8 cellular contexts compared by ENCODE assay signal in genomic region chr1:179586107-179586823, GRCh38. TPM values are rescaled to one million over a fixed set of nuclear protein-coding genes. Genes with fewer than 3 reads are reported as not detected.
A peak's percentile ranks its signal among the peaks of the same experiment; 100 is the strongest.
DNase-seq lines count a peak whose midpoint lies in the region; ATAC-seq, FAIRE-seq and TF ChIP-seq lines count a peak whose summit lies in the region.

No MANE protein-coding gene starts in this region.

- TF ChIP-seq POLR2A in K562 (conservative IDR thresholded peaks at IDR 0.05): no peak

- H3K9ac ChIP-seq in K562 (ENCODE audit: insufficient read depth in 1 of 2, low read depth in 2 of 2, low read length in 2 of 2) (peak overlapping the region in 1 of 2 experiments; percentile 46; a peak in 1 of 4 replicates), iPS-20b (ENCODE audit: low read depth, low read length) (peak overlapping the region; percentile 30; the same call in 1 of the 2 replicates), smooth muscle cell (ENCODE audit: low read depth) (peak overlapping the region; percentile 32)

- in situ Hi-C loops in K562 (cut with MboI): no loop called here

- H2AFZ ChIP-seq in K562 (ENCODE audit: low read depth, low read length) (peak overlapping the region; percentile 35; the same call in 1 of the 2 replicates), smooth muscle cell (ENCODE audit: low read depth) (peak overlapping the region; percentile 79)

- H3K27me3 ChIP-seq in MG63: peaks cover under 1% of the 10 kb centered on the region
- H3K27me3 ChIP-seq in K562 (ENCODE audit: control insufficient read depth in 2 of 2, insufficient read depth in 2 of 2, low read length in 2 of 2): peaks cover 27 to 45% of the 10 kb centered on the region in 2 experiments
- H3K27me3 ChIP-seq in iPS-20b (ENCODE audit: insufficient read depth, low read length): peaks cover 73% of the 10 kb centered on the region
- peaks cover 6% of the 10 kb centered on the region for H3K27me3 ChIP-seq in smooth muscle cell (ENCODE audit: low read depth)

- H3F3A ChIP-seq in smooth muscle cell (ENCODE audit: low read depth): no peaks in the 10 kb centered on the region

- no peaks in the 10 kb centered on the region for H3K79me2 ChIP-seq in K562 (ENCODE audit: control insufficient read depth, insufficient read depth, low read length)
- no peaks in the 10 kb centered on the region for H3K79me2 ChIP-seq in smooth muscle cell (ENCODE audit: low read depth)

- peak; percentile 91 for DNase-seq in COLO668 (lab: John Stamatoyannopoulos, UW; ENCODE audit: unreplicated experiment)
- DNase-seq in MG63: peak; percentile 63
- peak; percentile 65 to 76 (median 68) for DNase-seq in K562 (ENCODE audit: extremely low read depth in 1 of 4, low spot score in 3 of 4)
- DNase-seq in smooth muscle cell (lab: John Stamatoyannopoulos, UW; ENCODE audit: unreplicated experiment): no peak
- DNase-seq in KG1 (lab: John Stamatoyannopoulos, UW): no peak
- no peak for DNase-seq in activated CD4-positive, alpha-beta T cell treated with anti-CD3 and anti-CD28 coated beads for 1 hour

- H3K9me3 ChIP-seq in MG63: no peaks in the 10 kb centered on the region
- H3K9me3 ChIP-seq in K562 (replicated peaks; ENCODE audit: control insufficient read depth, insufficient read depth, low read depth, low read length): no peaks in the 10 kb centered on the region
- no peaks in the 10 kb centered on the region for H3K9me3 ChIP-seq in iPS-20b (ENCODE audit: insufficient read depth, low read depth, low read length)
- H3K9me3 ChIP-seq in smooth muscle cell (replicated peaks; ENCODE audit: low read depth): no peaks in the 10 kb centered on the region

- H3K9me1 ChIP-seq in K562 (ENCODE audit: control insufficient read depth, insufficient read depth, low read length): no peaks in the 10 kb centered on the region

- ATAC-seq in K562 (peak; percentile 99), GM18520 (IDR thresholded peaks at IDR 0.05; ENCODE audit: unreplicated experiment) (no peak)

- H3K4me2 ChIP-seq in K562 (ENCODE audit: insufficient read depth, low read length): peak overlapping the region; percentile 24; the same call in 1 of the 2 replicates
- peak overlapping the region; percentile 85 for H3K4me2 ChIP-seq in smooth muscle cell

- peaks cover 0 to 8% of the 10 kb centered on the region in 2 experiments; a peak in 2 of 5 replicates for H3K4me1 ChIP-seq in K562 (replicated peaks in 1 of 2; ENCODE audit: control insufficient read depth in 2 of 2, insufficient read depth in 2 of 2, low read length in 2 of 2)
- H3K4me1 ChIP-seq in iPS-20b (ENCODE audit: insufficient read depth, low read length): peaks cover 4% of the 10 kb centered on the region
- peaks cover 5% of the 10 kb centered on the region for H3K4me1 ChIP-seq in smooth muscle cell (ENCODE audit: low read depth)

- no peak overlapping the region for H3K27ac ChIP-seq in K562 (ENCODE audit: extremely low read depth, low read depth, low read length)
- H3K27ac ChIP-seq in iPS-20b (ENCODE audit: low read length): no peak overlapping the region
- H3K27ac ChIP-seq in smooth muscle cell (ENCODE audit: low read depth): no peak overlapping the region

- intact Hi-C loops in K562 (cut with micrococcal nuclease): loop anchor here (5.0 kb wide), 1 partner anchor 226 kb away; no protein-coding TSS in a partner anchor

- TF ChIP-seq CTCF in K562 (IDR thresholded peaks at IDR 0.05 in 2 of 3, conservative IDR thresholded peaks at IDR 0.05 in 1 of 3; ENCODE audit: insufficient read depth in 2 of 3, low read depth in 1 of 3, low read length in 3 of 3) (peak; percentile 68 to 97 (median 74)), smooth muscle cell (IDR thresholded peaks at IDR 0.05; ENCODE audit: borderline replicate concordance, insufficient read depth, poor library complexity, severe bottlenecking) (peak; percentile 48)

- POLR2A ChIA-PET in K562 (lab: Yijun Ruan, JAX): interaction anchor here (1.1 kb wide), 1 partner anchor 9 kb away, joined by 4 read pairs; no protein-coding TSS in a partner anchor

- no peak for TF ChIP-seq EP300 in K562 (IDR thresholded peaks at IDR 0.05; ENCODE audit: low read length)

- BruUV-seq in K562 (replicated peaks; lab: Mats Ljungman, UMichigan): no TSS peak

- WGBS in K562 (ENCODE audit: insufficient coverage, low coverage, missing lambda C conversion rate): 9% methylated on average over 50 of the region's 60 CpGs
- WGBS in smooth muscle cell (ENCODE audit: low lambda C conversion rate): 11% methylated on average over 45 of the region's 60 CpGs

- CTCF ChIA-PET in K562 (lab: Yijun Ruan, JAX; ENCODE audit: low intra/inter-chr PET ratio): interaction anchor here (0.6 kb wide), 1 partner anchor 1276 kb away, joined by 7 read pairs; no protein-coding TSS in a partner anchor

- peak overlapping the region; percentile 39 for H3K4me3 ChIP-seq in MG63
- peak overlapping the region; percentile 24 for H3K4me3 ChIP-seq in K562
- H3K4me3 ChIP-seq in iPS-20b (ENCODE audit: low read length): peak overlapping the region; percentile 68; the same call in 1 of the 2 replicates
- H3K4me3 ChIP-seq in smooth muscle cell: peak overlapping the region; percentile 56

- peak in 1 of 2 experiments; percentile 43; a peak in 2 of 4 replicates for TF ChIP-seq RAD21 in K562 (CRISPR knock-in tag; conservative IDR thresholded peaks at IDR 0.05 in 1 of 2, IDR thresholded peaks at IDR 0.05 in 1 of 2)

- FAIRE-seq in K562 (lab: Jason Lieb, UNC): no peak

- no peaks in the 10 kb centered on the region; the same call in 1 of the 2 replicates for H4K20me1 ChIP-seq in K562 (replicated peaks; ENCODE audit: control insufficient read depth, insufficient read depth, low read length)
- no peaks in the 10 kb centered on the region for H4K20me1 ChIP-seq in smooth muscle cell (ENCODE audit: low read depth)

- H3K36me3 ChIP-seq in MG63: no peaks in the 10 kb centered on the region
- no peaks in the 10 kb centered on the region for H3K36me3 ChIP-seq in K562 (ENCODE audit: control insufficient read depth, insufficient read depth, low read length)
- H3K36me3 ChIP-seq in iPS-20b (ENCODE audit: insufficient read depth, low read depth, low read length): no peaks in the 10 kb centered on the region
- no peaks in the 10 kb centered on the region for H3K36me3 ChIP-seq in smooth muscle cell (ENCODE audit: low read depth)

TF ChIP-seq in K562, 482 proteins besides CTCF, POLR2A, EP300 and RAD21 (continues in another document):
- TF ChIP-seq CSDE1 (IDR thresholded peaks at IDR 0.05) (no peak), MCM5 (IDR thresholded peaks at IDR 0.05; ENCODE audit: low read depth) (no peak), POLR2H (tag; IDR thresholded peaks at IDR 0.05; ENCODE audit: low read depth) (no peak), ZBED1 (IDR thresholded peaks at IDR 0.05) (no peak)

RNA-seq across cellular contexts. Expression of gene TDRD5, which starts 5.4 kb away (rescaled TPM):
- not detected in 2 replicates for total RNA-seq in MG63 (2014; rRNA removed; shearing (Covaris generic); ENCODE audit: low replicate concordance)
- total RNA-seq in K562 (2011; cell fraction: chromatin; rRNA removed; ENCODE audit: low replicate concordance): 0.25 and 0.48 TPM in 2 replicates
- 0.33 and 0.39 TPM in 2 replicates for total RNA-seq in K562 (2011; cell fraction: nucleolus; rRNA removed)
- 0.29 and 0.46 TPM in 2 replicates for total RNA-seq in K562 (2011; cell fraction: nucleoplasm; rRNA removed)
- total RNA-seq in K562 (2014; rRNA removed) (not detected in 2 replicates), K562 (2014; rRNA removed; fragmentation: Illumina TruSeq; extraction: Trizol) (0.22 and 0.36 TPM in 2 replicates), K562 (2015; rRNA removed; fragmentation: Illumina TruSeq; extraction: Trizol) (0.15 and 0.22 TPM in 2 replicates), K562 (2021) (0.07 and 0.33 TPM in 2 replicates), smooth muscle cell (not detected in 2 replicates)
- polyA plus RNA-seq in K562 (2011; rRNA removed) (0.09 and 0.57 TPM in 2 replicates), K562 (2014; fragmentation: Illumina TruSeq; extraction: Trizol) (0.14 and 0.31 TPM in 2 replicates), K562 (2014; fragmentation: Nextera tagmentation; extraction: Ambion mirVana) (under 1 TPM; 0.04 to 0.08 TPM), K562 (2014; rRNA removed) (0.07 and 0.09 TPM in 2 replicates), smooth muscle cell (not detected in 2 replicates)
- 0.07 and 0.12 TPM in 2 replicates for polyA plus RNA-seq in K562 (2011; cell fraction: cytosol; rRNA removed)
- polyA plus RNA-seq in K562 (2011; cell fraction: nucleus; rRNA removed): 0.09 and 0.13 TPM in 2 replicates
- 0.36 and 0.60 TPM in 2 replicates for polyA plus RNA-seq in K562 (2012)
- 0.18 and 0.32 TPM in 2 replicates for polyA minus RNA-seq in K562 (2011; rRNA and poly(A)+ RNA removed)
- not detected in 2 replicates for polyA minus RNA-seq in K562 (2011; cell fraction: cytosol; rRNA and poly(A)+ RNA removed)
- 0.11 TPM in 1 of 2 replicates, not detected in the other for polyA minus RNA-seq in K562 (2011; cell fraction: nucleus; rRNA and poly(A)+ RNA removed)

RNA-seq across cellular contexts. Expression of gene NPHS2, which starts 10.5 kb away (rescaled TPM):
- not detected in 2 replicates for total RNA-seq in MG63 (2014; rRNA removed; shearing (Covaris generic); ENCODE audit: low replicate concordance)
- total RNA-seq in K562 (2011; cell fraction: chromatin; rRNA removed; ENCODE audit: low replicate concordance): not detected in 2 replicates
- total RNA-seq in K562 (2011; cell fraction: nucleolus; rRNA removed): not detected in 2 replicates
- not detected in 2 replicates for total RNA-seq in K562 (2011; cell fraction: nucleoplasm; rRNA removed)
- total RNA-seq in K562 (2014; rRNA removed) (not detected in 2 replicates), K562 (2014; rRNA removed; fragmentation: Illumina TruSeq; extraction: Trizol) (not detected in 2 replicates), K562 (2015; rRNA removed; fragmentation: Illumina TruSeq; extraction: Trizol) (not detected in 2 replicates), K562 (2021) (not detected in 2 replicates), smooth muscle cell (not detected in 2 replicates)
- polyA plus RNA-seq in K562 (2011; rRNA removed) (not detected in 2 replicates), K562 (2014; fragmentation: Illumina TruSeq; extraction: Trizol) (not detected in 2 replicates), K562 (2014; fragmentation: Nextera tagmentation; extraction: Ambion mirVana) (not detected), K562 (2014; rRNA removed) (not detected in 2 replicates), smooth muscle cell (not detected in 2 replicates)
- not detected in 2 replicates for polyA plus RNA-seq in K562 (2011; cell fraction: cytosol; rRNA removed)
- polyA plus RNA-seq in K562 (2011; cell fraction: nucleus; rRNA removed): not detected in 2 replicates
- polyA plus RNA-seq in K562 (2012): not detected in 2 replicates
- polyA minus RNA-seq in K562 (2011; rRNA and poly(A)+ RNA removed): not detected in 2 replicates
- not detected in 2 replicates for polyA minus RNA-seq in K562 (2011; cell fraction: cytosol; rRNA and poly(A)+ RNA removed)
- polyA minus RNA-seq in K562 (2011; cell fraction: nucleus; rRNA and poly(A)+ RNA removed): not detected in 2 replicates

Comparison
In these comparisons a context has a peak if more than half of its experiments do, and no peak if none do; other contexts are left out.
1. DNase-seq: peak in COLO668 (single experiment), MG63 (single experiment) and K562 (4 of 4); none in smooth muscle cell (single experiment), KG1 (single experiment) and activated CD4-positive, alpha-beta T cell treated with anti-CD3 and anti-CD28 coated beads for 1 hour (single experiment).
2. Peak in every context shown above with its lines, with median percentiles within 50 percentile points of each other: H3K4me3 ChIP-seq.